In the genomic region with DNA sequence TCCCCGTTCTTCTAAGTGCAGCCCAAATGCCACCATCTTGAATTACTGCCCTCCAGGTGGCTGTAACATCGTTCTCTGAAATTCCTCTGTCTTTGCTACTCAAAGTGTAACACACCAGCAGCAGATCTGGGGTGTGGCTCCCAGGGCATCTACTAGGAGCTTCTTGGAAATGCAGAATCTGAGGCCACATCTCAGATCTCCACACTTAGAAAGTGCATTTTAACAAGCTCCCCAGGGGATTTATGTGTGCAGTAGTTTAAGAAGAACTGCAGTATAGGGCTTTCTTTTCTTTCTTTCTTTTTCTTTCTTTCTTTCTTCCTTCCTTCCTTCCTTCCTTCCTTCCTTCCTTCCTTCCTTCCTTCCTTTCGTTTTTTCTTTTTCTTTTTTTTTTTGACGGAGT, we compare ENCODE assay signal across 29 cellular contexts. TPM values are rescaled to one million over a fixed set of nuclear protein-coding genes. Genes with fewer than 3 reads are reported as not detected.
"Had no signal": no experiment of that assay in that cellular context is flagged by ENCODE, and none has a peak within 500 bp of the region (broad histone marks: within the 10 kb centered on the region; RNA-seq: fewer than 3 reads in every experiment).

No MANE protein-coding gene starts in this region.

- H3K4me3 ChIP-seq: left ventricle myocardium inferior, lung, neural progenitor cell, right atrium auricular region, right lobe of liver, smooth muscle cell, tibial nerve, uterus had no signal

- H2AFZ ChIP-seq: neural progenitor cell, parathyroid adenoma had no signal

- H3K9ac ChIP-seq: neural progenitor cell, parathyroid adenoma had no signal

- H3K4me3 Mint-ChIP-seq: mesothelial cell of epicardium; naive B cell; natural killer cell; nephron progenitor cell; neural progenitor cell; stimulated activated memory B cell treated with anti-CD40 and anti-IgM and Interleukin-4, amounts not matched to agents 10 μg/mL and 1 μg/mL and 100 μg/mL, for 72 hours; stimulated activated naive CD8-positive, alpha-beta T cell treated with anti-CD3 and anti-CD28 coated beads, Interleukin-15, amount 100 ng/mL, for 72 hours; type B pancreatic cell had no signal

- H3K27me3 ChIP-seq: neural progenitor cell, neutrophil, right atrium auricular region, right lobe of liver, tibial nerve, uterus had no signal

- H3K9me3 ChIP-seq: left ventricle myocardium inferior, neutrophil, right atrium auricular region, right lobe of liver, tibial nerve, uterus had no signal

- ATAC-seq: natural killer cell; right lobe of liver; stimulated activated memory B cell treated with anti-CD40 and anti-IgM and Interleukin-4, amounts not matched to agents 10 μg/mL and 1 μg/mL and 100 μg/mL, for 72 hours; stimulated activated naive CD8-positive, alpha-beta T cell treated with anti-CD3 and anti-CD28 coated beads, Interleukin-15, amount 100 ng/mL, for 72 hours had no signal

- H3K27ac Mint-ChIP-seq: mesothelial cell of epicardium; natural killer cell; nephron progenitor cell; neural progenitor cell; stimulated activated memory B cell treated with anti-CD40 and anti-IgM and Interleukin-4, amounts not matched to agents 10 μg/mL and 1 μg/mL and 100 μg/mL, for 72 hours; stimulated activated naive CD8-positive, alpha-beta T cell treated with anti-CD3 and anti-CD28 coated beads, Interleukin-15, amount 100 ng/mL, for 72 hours; type B pancreatic cell had no signal

- H3K27me3 Mint-ChIP-seq: naive B cell; stimulated activated memory B cell treated with anti-CD40 and anti-IgM and Interleukin-4, amounts not matched to agents 10 μg/mL and 1 μg/mL and 100 μg/mL, for 72 hours; stimulated activated naive CD8-positive, alpha-beta T cell treated with anti-CD3 and anti-CD28 coated beads, Interleukin-15, amount 100 ng/mL, for 72 hours had no signal

- DNase-seq: islet precursor cell; left ventricle myocardium inferior; mesendoderm; naive B cell; natural killer cell; nephron progenitor cell; occipital lobe; right lobe of liver; stimulated activated CD4-positive, alpha-beta T cell treated with anti-CD3 and anti-CD28 coated beads, Interleukin-1b, Interleukin-23, amount 100 ng/mL, for 48 hours; stimulated activated CD4-positive, alpha-beta T cell treated with anti-CD3 and anti-CD28 coated beads, Interleukin-2, amount 100 ng/mL, for 48 hours; stimulated activated CD4-positive, alpha-beta T cell treated with anti-CD3 and anti-CD28 coated beads, Interleukin-4, amount 100 ng/mL, for 4 hours; stimulated activated CD8-positive, alpha-beta memory T cell treated with anti-CD3 and anti-CD28 coated beads, Interleukin-4, amount 100 ng/mL, for 48 hours; stimulated activated naive CD4-positive, alpha-beta T cell treated with Interleukin-2 at 50 U/mL for 16 hours; stimulated activated naive CD8-positive, alpha-beta T cell treated with anti-CD3 and anti-CD28 coated beads, Interleukin-15, amount 100 ng/mL, for 72 hours; substantia nigra; uterus had no signal

- H3K4me2 ChIP-seq: neural progenitor cell, smooth muscle cell had no signal

- H3K4me1 Mint-ChIP-seq: naive B cell; natural killer cell; stimulated activated memory B cell treated with anti-CD40 and anti-IgM and Interleukin-4, amounts not matched to agents 10 μg/mL and 1 μg/mL and 100 μg/mL, for 72 hours; stimulated activated naive CD8-positive, alpha-beta T cell treated with anti-CD3 and anti-CD28 coated beads, Interleukin-15, amount 100 ng/mL, for 72 hours had no signal

- H3K27ac ChIP-seq: neural progenitor cell, neutrophil, parathyroid adenoma, right atrium auricular region, right lobe of liver, tibial nerve, uterus had no signal

- H3K4me1 ChIP-seq: parathyroid adenoma, right lobe of liver, uterus had no signal

- H3K36me3 Mint-ChIP-seq: mesothelial cell of epicardium; naive B cell; natural killer cell; neural progenitor cell; stimulated activated memory B cell treated with anti-CD40 and anti-IgM and Interleukin-4, amounts not matched to agents 10 μg/mL and 1 μg/mL and 100 μg/mL, for 72 hours; type B pancreatic cell had no signal

- H3K36me3 ChIP-seq: left ventricle myocardium inferior, neural progenitor cell, neutrophil, right atrium auricular region, right lobe of liver, tibial nerve, uterus had no signal

- H3K79me2 ChIP-seq: parathyroid adenoma had no signal

- H3K9me3 Mint-ChIP-seq: mesothelial cell of epicardium, nephron progenitor cell, neural progenitor cell, type B pancreatic cell had no signal

RNA-seq across cellular contexts. Expression of gene MLIP, which starts 1.6 kb away (rescaled TPM):
- total RNA-seq: kidney epithelial cell, mononuclear cell, natural killer cell, osteocyte, smooth muscle cell, uterus had no signal
- polyA plus RNA-seq: smooth muscle cell had no signal
